Comparison of ENCODE assay signal across 12 cellular contexts in genomic region chr19:27776020-27776419, GRCh38.
DNase-seq lines count a peak whose midpoint lies in the region; ATAC-seq, FAIRE-seq and TF ChIP-seq lines count a peak whose summit lies in the region.
"Had no signal": no experiment of that assay in that cellular context is flagged by ENCODE, and none has a peak within 500 bp of the region (broad histone marks: within the 10 kb centered on the region; RNA-seq: fewer than 3 reads in every experiment).

No MANE protein-coding gene starts in this region.

- H3K36me3 Mint-ChIP-seq in T-cell, result peaks cover 70% of the 10 kb centered on the region

- no peak overlapping the region for H3K4me3 Mint-ChIP-seq in T-cell

- no peak overlapping the region for H3K4me3 ChIP-seq in GM12864 (ENCODE audit: low read depth, low read length)
- no peak overlapping the region for H3K4me3 ChIP-seq in OCI-LY3 (ENCODE audit: low read length)
- no peak overlapping the region for H3K4me3 ChIP-seq in fibroblast of lung (replicated peaks in 1 of 4; ENCODE audit: control extremely low read depth in 1 of 4, insufficient read depth in 1 of 4, low read depth in 3 of 4, low read length in 4 of 4)
- no peak overlapping the region for H3K4me3 ChIP-seq in small intestine (ENCODE audit: low read depth in 1 of 2, low read length in 2 of 2)
- no peak overlapping the region for H3K4me3 ChIP-seq in esophagus muscularis mucosa
- H3K4me3 ChIP-seq: skin epidermis, thoracic aorta had no signal

- H3K9me3 Mint-ChIP-seq in T-cell, result peaks cover 54 to 81% (median 60%) of the 10 kb centered on the region in 3 donors

- 92 to 96% (median 95%) methylated on average over 8 of the region's 8 CpGs for WGBS in small intestine, 3 donors
- 92% methylated on average over 8 of the region's 8 CpGs for whole genome bisulfite sequencing in esophagus muscularis mucosa

- no peak overlapping the region for H3K4me2 ChIP-seq in OCI-LY3 (ENCODE audit: low read length)
- no peak overlapping the region for H3K4me2 ChIP-seq in fibroblast of lung (ENCODE audit: extremely low read depth, insufficient read depth, low read length)

- POLR2A ChIA-PET in T-cell (lab: Charles Lee), result no interaction called here

- no peaks in the 10 kb centered on the region for H3K27me3 ChIP-seq in OCI-LY3 (ENCODE audit: low read depth, low read length)
- H3K27me3 ChIP-seq in fibroblast of lung (ENCODE audit: control insufficient read depth, insufficient read depth, low read length), result no peaks in the 10 kb centered on the region
- no peaks in the 10 kb centered on the region for H3K27me3 ChIP-seq in small intestine (ENCODE audit: control insufficient read depth in 2 of 2, insufficient read depth in 2 of 2, low read length in 2 of 2)
- H3K27me3 ChIP-seq in esophagus muscularis mucosa, result no peaks in the 10 kb centered on the region

- H3K4me1 ChIP-seq in OCI-LY3 (ENCODE audit: low read length) (peaks cover 12% of the 10 kb centered on the region), fibroblast of lung (ENCODE audit: control insufficient read depth, extremely low read depth, insufficient read depth, low read length) (no peaks in the 10 kb centered on the region), small intestine (ENCODE audit: control insufficient read depth in 2 of 2, insufficient read depth in 1 of 2, low read depth in 1 of 2, low read length in 1 of 2) (no peaks in the 10 kb centered on the region), esophagus muscularis mucosa (no peaks in the 10 kb centered on the region)

- H4K20me1 ChIP-seq in OCI-LY3 (ENCODE audit: insufficient read depth, low read length) (no peaks in the 10 kb centered on the region), fibroblast of lung (ENCODE audit: control insufficient read depth, extremely low read depth, insufficient read depth, low read length) (no peaks in the 10 kb centered on the region)

- TF ChIP-seq CTCF in GM12864 (IDR thresholded peaks at IDR 0.05; ENCODE audit: low read depth, low read length, missing control alignments) (peak; percentile 49), OCI-LY3 (IDR thresholded peaks at IDR 0.05; ENCODE audit: low read depth, low read length) (peak; percentile 32), fibroblast of lung (conservative IDR thresholded peaks at IDR 0.05 in 1 of 2, IDR thresholded peaks at IDR 0.05 in 1 of 2; ENCODE audit: low read depth in 1 of 2, low read length in 2 of 2) (peak; percentile 32 to 34), esophagus muscularis mucosa (IDR thresholded peaks at IDR 0.05) (peak in 1 of 3 experiments; percentile 13)

- H3K27ac Mint-ChIP-seq in T-cell, result no peak overlapping the region

- no peaks in the 10 kb centered on the region for H3K9me3 ChIP-seq in OCI-LY3 (ENCODE audit: insufficient read depth, low read length)
- H3K9me3 ChIP-seq in fibroblast of lung (ENCODE audit: control insufficient read depth, insufficient read depth, low read depth, low read length), result no peaks in the 10 kb centered on the region
- peaks cover 4% of the 10 kb centered on the region for H3K9me3 ChIP-seq in small intestine (ENCODE audit: control insufficient read depth, low read depth)
- H3K9me3 ChIP-seq in esophagus muscularis mucosa, result no peaks in the 10 kb centered on the region

- no peak for ATAC-seq in T-cell (replicated peaks in 1 of 4)
- no peak for ATAC-seq in HG03469 (IDR thresholded peaks at IDR 0.05; ENCODE audit: unreplicated experiment)

- CTCF ChIA-PET in T-cell (lab: Charles Lee), result no interaction called here

- H3K36me3 ChIP-seq in OCI-LY3 (replicated peaks; ENCODE audit: low read depth, low read length) (peaks cover 42% of the 10 kb centered on the region), fibroblast of lung (ENCODE audit: control insufficient read depth, insufficient read depth, low read length) (no peaks in the 10 kb centered on the region), small intestine (ENCODE audit: control insufficient read depth in 2 of 2, insufficient read depth in 2 of 2, low read length in 2 of 2) (no peaks in the 10 kb centered on the region), esophagus muscularis mucosa (peaks cover 0 to 40% (median 19%) of the 10 kb centered on the region in 4 donors)

- DNase-seq in AG08395 (ENCODE audit: low spot score), result peak; percentile 59
- no peak for DNase-seq in GM12864 (ENCODE audit: low read depth)
- DNase-seq in fibroblast of lung (ENCODE audit: low read depth in 2 of 2), result peak; percentile 15 to 23
- DNase-seq in small intestine, result no peak
- DNase-seq in esophagus muscularis mucosa (ENCODE audit: extremely low spot score), result no peak
- no peak for DNase-seq in T-cell
- DNase-seq: activated effector memory CD4-positive, alpha-beta T cell treated with anti-CD3 and anti-CD28 coated beads, Interleukin-2, amount 50 U/mL, for 16 hours; NCI-H69 had no signal

- H3K27me3 Mint-ChIP-seq in T-cell, result no peaks in the 10 kb centered on the region

- H3K79me2 ChIP-seq in OCI-LY3 (ENCODE audit: low read length) (peaks cover 5% of the 10 kb centered on the region), fibroblast of lung (ENCODE audit: control insufficient read depth, insufficient read depth, low read length) (no peaks in the 10 kb centered on the region)

- H3K27ac ChIP-seq in OCI-LY3 (ENCODE audit: low read length), result no peak overlapping the region
- H3K27ac ChIP-seq in fibroblast of lung (ENCODE audit: insufficient read depth, low read length), result no peak overlapping the region
- no peak overlapping the region for H3K27ac ChIP-seq in small intestine (ENCODE audit: low read depth in 1 of 2, low read length in 1 of 2)
- H3K27ac ChIP-seq in esophagus muscularis mucosa (replicated peaks in 1 of 4), result no peak overlapping the region
- H3K27ac ChIP-seq: skin epidermis, thoracic aorta had no signal

- H3K9ac ChIP-seq in OCI-LY3 (ENCODE audit: low read length) (no peak overlapping the region), fibroblast of lung (ENCODE audit: insufficient read depth, low read length) (no peak overlapping the region)

- peaks cover 0 to 2% (median 0%) of the 10 kb centered on the region in 3 donors for H3K4me1 Mint-ChIP-seq in T-cell

- no peak for FAIRE-seq in small intestine (lab: Jason Lieb, UNC)

- no peak for TF ChIP-seq POLR2A in esophagus muscularis mucosa (IDR thresholded peaks at IDR 0.05; ENCODE audit: low read depth)

- H2AFZ ChIP-seq in OCI-LY3 (ENCODE audit: low read depth, low read length), result no peak overlapping the region
- H2AFZ ChIP-seq in fibroblast of lung (ENCODE audit: low read length), result no peak overlapping the region

- intact Hi-C loops in esophagus muscularis mucosa (cut with DNase I), result no loop called here

- TF ChIP-seq EP300 in esophagus muscularis mucosa (IDR thresholded peaks at IDR 0.05), result no peak

Comparison
In these comparisons a context has a peak if more than half of its experiments do, and no peak if none do; other contexts are left out.
1. DNase-seq: peak in AG08395 (single experiment) and fibroblast of lung (2 of 2); none in GM12864 (single experiment), small intestine (single experiment), esophagus muscularis mucosa (single experiment) and T-cell (0 of 34).